In the genomic region with DNA sequence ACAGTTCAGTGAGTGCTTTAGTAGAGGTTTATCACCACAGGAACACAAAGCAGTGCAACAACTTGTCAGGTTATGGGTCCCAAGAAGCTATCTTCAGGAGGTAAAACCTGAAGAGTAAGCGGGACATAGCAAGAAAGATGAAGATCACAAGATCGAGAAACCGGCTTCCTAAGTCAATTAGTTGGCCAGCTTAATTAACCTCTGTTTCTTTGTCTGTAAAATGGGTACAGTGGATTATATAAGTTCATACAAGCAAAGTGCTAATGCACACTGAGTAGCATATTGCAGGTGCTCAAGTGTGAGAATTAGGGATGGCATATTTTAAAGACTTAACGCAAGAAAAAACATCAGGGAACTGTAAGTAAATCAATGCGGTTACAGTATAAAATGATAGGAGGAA, we compare ENCODE assay signal across 30 cellular contexts.
"Had no signal": no experiment of that assay in that cellular context is flagged by ENCODE, and none has a peak within 500 bp of the region (broad histone marks: within the 10 kb centered on the region; RNA-seq: fewer than 3 reads in every experiment).

No MANE protein-coding gene starts in this region.

- H3K27me3 Mint-ChIP-seq: naive thymus-derived CD8-positive, alpha-beta T cell; stimulated activated naive B cell treated with anti-CD40 and anti-IgM and Interleukin-4, amounts not matched to agents 10 μg/mL and 1 μg/mL and 100 μg/mL, for 72 hours had no signal

- H3K9ac ChIP-seq: parathyroid adenoma had no signal

- DNase-seq: hypothalamus; immature natural killer cell; kidney; left colon; left lung; lower lobe of right lung; mammary epithelial cell; mesenchymal stem cell; naive thymus-derived CD8-positive, alpha-beta T cell; occipital lobe; stimulated activated CD4-positive, alpha-beta T cell treated with anti-CD3 and anti-CD28 coated beads, Interleukin-12 subunit alpha, Interleukin-12 subunit beta, amount 100 ng/mL, for 4 hours; stimulated activated CD4-positive, alpha-beta T cell treated with anti-CD3 and anti-CD28 coated beads, Interleukin-15, amount 100 ng/mL, for 24 hours; stimulated activated CD4-positive, alpha-beta T cell treated with anti-CD3 and anti-CD28 coated beads, Interleukin-2, amount 100 ng/mL, for 24 hours; stimulated activated CD4-positive, alpha-beta T cell treated with anti-CD3 and anti-CD28 coated beads, Interleukin-4, amount 100 ng/mL, for 1 hour; stimulated activated naive B cell treated with anti-CD40 and anti-IgM and Interleukin-4, amounts not matched to agents 10 μg/mL and 1 μg/mL and 100 μg/mL, for 72 hours; stimulated activated naive CD8-positive, alpha-beta T cell treated with anti-CD3 and anti-CD28 coated beads, Interleukin-15, Interleukin-2, amounts not matched to agents 100 U/mL and 50 U/mL, for 24 hours; stomach; testis; thyroid gland; transverse colon; upper lobe of left lung had no signal

- H2AFZ ChIP-seq: parathyroid adenoma had no signal

- H3K4me1 Mint-ChIP-seq: nephron had no signal

- H3K4me3 ChIP-seq: left lung, lower lobe of right lung, right atrium auricular region, skin epidermis, stomach, testis, thyroid gland, transverse colon, upper lobe of left lung, vagina had no signal

- ATAC-seq: left colon; left lung; lower lobe of right lung; naive thymus-derived CD8-positive, alpha-beta T cell; sciatic nerve; stimulated activated naive B cell treated with anti-CD40 and anti-IgM and Interleukin-4, amounts not matched to agents 10 μg/mL and 1 μg/mL and 100 μg/mL, for 72 hours; stimulated activated naive CD8-positive, alpha-beta T cell treated with anti-CD3 and anti-CD28 coated beads, Interleukin-15, Interleukin-2, amounts not matched to agents 100 U/mL and 50 U/mL, for 24 hours had no signal

- H3K27me3 ChIP-seq: left lung, neutrophil, right atrium auricular region, stomach, testis, thyroid gland, transverse colon, upper lobe of left lung, vagina had no signal

- H3K9me3 ChIP-seq: left lung, lower lobe of right lung, neutrophil, right atrium auricular region, stomach, testis, thyroid gland, transverse colon, upper lobe of left lung, vagina had no signal

- H3K27ac ChIP-seq: left lung, lower lobe of right lung, neutrophil, parathyroid adenoma, right atrium auricular region, skin epidermis, stomach, testis, thyroid gland, transverse colon, upper lobe of left lung, vagina had no signal

- H3K9me3 Mint-ChIP-seq: immature natural killer cell; neural crest cell; stimulated activated naive B cell treated with anti-CD40 and anti-IgM and Interleukin-4, amounts not matched to agents 10 μg/mL and 1 μg/mL and 100 μg/mL, for 72 hours had no signal

- FAIRE-seq: islet of Langerhans, kidney had no signal

- H3K4me3 Mint-ChIP-seq: immature natural killer cell; naive thymus-derived CD8-positive, alpha-beta T cell; nephron; neural crest cell; stimulated activated naive B cell treated with anti-CD40 and anti-IgM and Interleukin-4, amounts not matched to agents 10 μg/mL and 1 μg/mL and 100 μg/mL, for 72 hours had no signal

- H3K36me3 ChIP-seq: transverse colon had no signal

- H3K4me1 ChIP-seq: left lung, lower lobe of right lung, parathyroid adenoma, right atrium auricular region, testis, transverse colon, vagina had no signal

- H3K27ac Mint-ChIP-seq: immature natural killer cell; naive thymus-derived CD8-positive, alpha-beta T cell; nephron; stimulated activated naive B cell treated with anti-CD40 and anti-IgM and Interleukin-4, amounts not matched to agents 10 μg/mL and 1 μg/mL and 100 μg/mL, for 72 hours had no signal
